Comparison of ENCODE assay signal across 8 cellular contexts in genomic region chr17:79839363-79840203, GRCh38. TPM values are rescaled to one million over a fixed set of nuclear protein-coding genes. Genes with fewer than 3 reads are reported as not detected.
DNase-seq lines count a peak whose midpoint lies in the region; ATAC-seq and TF ChIP-seq lines count a peak whose summit lies in the region.

TSS of gene CBX4 (minus strand) at chr17:79839440. CDS start at chr17:79839251, 189 bp downstream.

- H3K36me3 Mint-ChIP-seq in WTC11: no peaks in the 10 kb centered on the region

- no peaks in the 10 kb centered on the region for H3K9me3 Mint-ChIP-seq in WTC11

- peaks cover 89% of the 10 kb centered on the region for H3K27me3 Mint-ChIP-seq in WTC11 (ENCODE audit: low read depth)

- CTCF ChIA-PET in WTC11 (lab: Charles Lee): interaction anchor here (0.6 to 9.0 kb wide), 42 partner anchors 8 to 262 kb away, joined by 3 to 221 read pairs (median 6); partner anchors contain the start of genes CBX2, CBX8 and GAA

- H3K4me3 ChIP-seq in cardiac fibroblast (replicated peaks in 1 of 2; ENCODE audit: low read depth in 2 of 2, low read length in 2 of 2): peak within 1 kb of the TSS; percentile 75

- ATAC-seq in GM18520 (IDR thresholded peaks at IDR 0.05; ENCODE audit: unreplicated experiment) (peak; percentile 53), HG03135 (IDR thresholded peaks at IDR 0.05; ENCODE audit: unreplicated experiment) (peak; percentile 62), WTC11 (peak; percentile 24)

- H3K27ac Mint-ChIP-seq in WTC11: no peak within 1 kb of the TSS; the same call in 1 of the 2 replicates

- TF ChIP-seq CTCF in WTC11 (IDR thresholded peaks at IDR 0.05): peak; percentile 57
- TF ChIP-seq CTCF in cardiac fibroblast (IDR thresholded peaks at IDR 0.05; ENCODE audit: low read depth, low read length): peak; percentile 25

- DNase-seq in 8988T: peak; percentile 92
- DNase-seq in NCI-H2227 (lab: John Stamatoyannopoulos, UW; ENCODE audit: unreplicated experiment): peak; percentile 97
- DNase-seq in WTC11 (ENCODE audit: low spot score): peak; percentile 91
- peak; percentile 90 to 96 for DNase-seq in cardiac fibroblast (ENCODE audit: low read depth in 2 of 2)
- DNase-seq in iris pigment epithelial cell (ENCODE audit: low read depth): peak; percentile 93
- DNase-seq in stimulated activated CD4-positive, alpha-beta T cell treated with anti-CD3 and anti-CD28 coated beads, Interleukin-12 subunit alpha, Interleukin-12 subunit beta, amount 100 ng/mL, for 24 hours (ENCODE audit: low read depth in 2 of 2): peak; percentile 77 to 86

- POLR2A ChIA-PET in WTC11 (lab: Charles Lee): interaction anchor here (0.8 to 2.6 kb wide), 14 partner anchors 19 to 154 kb away, joined by 3 to 11 read pairs (median 4); partner anchors contain the start of gene CBX8

- H3K4me3 Mint-ChIP-seq in WTC11: peak within 1 kb of the TSS; percentile 72

- H3K4me1 Mint-ChIP-seq in WTC11: peaks cover 32% of the 10 kb centered on the region

TF ChIP-seq in WTC11, 78 proteins besides CTCF, POLR2A, EP300 and RAD21:
- TF ChIP-seq ELF4 (CRISPR knock-in tag; IDR thresholded peaks at IDR 0.05; ENCODE audit: low read depth): 0 out of 2 replicates have a peak, but pooled peaks have one; percentile 26
- TF ChIP-seq NR2C2 (CRISPR knock-in tag; IDR thresholded peaks at IDR 0.05): 0 out of 2 replicates have a peak, but pooled peaks have one; percentile 11
- TF ChIP-seq ZNF138 (CRISPR knock-in tag; conservative IDR thresholded peaks at IDR 0.05): no peak
- TF ChIP-seq ETV6 (CRISPR knock-in tag; IDR thresholded peaks at IDR 0.05): no peak
- TF ChIP-seq ZNF416 (CRISPR knock-in tag; IDR thresholded peaks at IDR 0.05): 0 out of 2 replicates have a peak, but pooled peaks have one; percentile 34
- peak; percentile 100 for TF ChIP-seq GABPB1 (CRISPR knock-in tag; IDR thresholded peaks at IDR 0.05)
- 0 out of 2 replicates have a peak, but pooled peaks have one; percentile 7 for TF ChIP-seq MAX (CRISPR knock-in tag; IDR thresholded peaks at IDR 0.05)
- TF ChIP-seq TEAD1 (CRISPR knock-in tag; IDR thresholded peaks at IDR 0.05): no peak
- no peak for TF ChIP-seq AFF4 (CRISPR knock-in tag; IDR thresholded peaks at IDR 0.05; ENCODE audit: borderline replicate concordance)
- TF ChIP-seq ATF3 (CRISPR knock-in tag; conservative IDR thresholded peaks at IDR 0.05): peak; percentile 92
- 0 out of 2 replicates have a peak, but pooled peaks have one; percentile 31 for TF ChIP-seq MLX (CRISPR knock-in tag; IDR thresholded peaks at IDR 0.05)
- peak; percentile 63 for TF ChIP-seq ZNF423 (CRISPR knock-in tag; IDR thresholded peaks at IDR 0.05)
- TF ChIP-seq ZNF263 (CRISPR knock-in tag; IDR thresholded peaks at IDR 0.05; ENCODE audit: low read depth): 0 out of 2 replicates have a peak, but pooled peaks have one; percentile 7
- no peak for TF ChIP-seq ERG (CRISPR knock-in tag; IDR thresholded peaks at IDR 0.05)
- 0 out of 2 replicates have a peak, but pooled peaks have one; percentile 54 for TF ChIP-seq ESRRA (CRISPR knock-in tag; IDR thresholded peaks at IDR 0.05; ENCODE audit: borderline replicate concordance)
- TF ChIP-seq ZNF121 (CRISPR knock-in tag; IDR thresholded peaks at IDR 0.05): no peak
- peak; percentile 50; the same call in 1 of the 2 replicates for TF ChIP-seq ZBTB43 (CRISPR knock-in tag; IDR thresholded peaks at IDR 0.05)

RNA-seq across cellular contexts. Expression of gene CBX4, which starts in this region (rescaled TPM):
- 3.2 to 3.9 TPM (median 3.3 TPM) in 3 replicates for total RNA-seq in WTC11 (2021)

Comparison
In these comparisons a context has a peak if more than half of its experiments do, and no peak if none do; other contexts are left out.
1. Peak in every context shown above with its lines: DNase-seq, ATAC-seq and H3K4me3 ChIP-seq.